In the genomic region with DNA sequence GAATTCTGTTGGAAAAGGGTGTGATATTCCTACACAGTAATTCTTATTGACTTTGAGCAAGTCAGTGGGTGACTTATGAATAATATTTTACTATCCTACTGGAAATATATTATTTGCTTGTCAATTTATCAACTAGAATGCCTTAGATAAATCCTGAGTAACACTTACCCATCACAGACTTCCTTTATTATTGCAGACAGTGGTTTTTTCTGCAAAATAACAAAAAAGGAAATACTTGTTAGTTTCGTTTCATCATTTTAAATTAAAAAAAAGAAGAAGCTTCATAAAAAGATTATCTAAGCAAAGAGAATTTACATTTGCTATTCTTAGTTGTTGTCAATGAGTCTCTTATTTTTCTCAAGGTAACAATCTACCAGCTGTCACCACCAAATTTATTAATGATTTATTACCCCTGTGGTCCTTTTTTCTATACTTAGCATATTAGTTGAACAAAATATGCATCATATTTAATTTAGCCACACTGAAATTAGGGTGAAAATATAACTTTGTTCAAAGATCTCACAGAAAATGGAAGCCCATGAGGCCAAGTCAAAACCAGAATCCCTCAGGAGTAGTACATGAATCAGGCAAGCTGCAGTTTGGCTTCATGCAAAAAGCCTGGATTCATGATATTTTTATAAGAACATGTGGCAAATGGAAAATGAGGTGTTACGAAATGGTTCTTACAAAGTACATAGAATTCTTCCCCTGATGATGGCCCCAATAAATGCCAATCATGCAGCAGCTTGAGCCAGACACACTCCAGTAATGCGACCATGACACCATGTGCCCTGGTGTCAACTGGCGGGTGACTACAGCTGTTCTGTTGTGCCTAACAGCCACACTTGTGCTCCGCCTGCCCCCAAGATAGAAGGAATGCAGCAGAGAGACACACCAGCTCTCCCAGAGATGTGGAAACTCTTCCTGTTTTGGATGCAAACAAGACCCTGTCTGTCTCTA, we compare ENCODE assay signal across 13 cellular contexts.
DNase-seq lines count a peak whose midpoint lies in the region; ATAC-seq and TF ChIP-seq lines count a peak whose summit lies in the region.
"Had no signal": no experiment of that assay in that cellular context is flagged by ENCODE, and none has a peak within 500 bp of the region (broad histone marks: within the 10 kb centered on the region; RNA-seq: fewer than 3 reads in every experiment).

No MANE protein-coding gene starts in this region.

- intact Hi-C loops in left cardiac atrium (cut with DNase I): no loop called here

- H3F3A ChIP-seq in OCI-LY1 (ENCODE audit: insufficient read depth, low read length): no peaks in the 10 kb centered on the region

- ATAC-seq in GM18909 (IDR thresholded peaks at IDR 0.05; ENCODE audit: poor library complexity, unreplicated experiment) (peak; percentile 45), left cardiac atrium (peak; percentile 30 to 56)
- ATAC-seq in stimulated activated memory B cell treated with anti-CD40 and anti-IgM and Interleukin-4, amounts not matched to agents 10 μg/mL and 1 μg/mL and 100 μg/mL, for 72 hours: no peak

- H3K9me3 Mint-ChIP-seq in stimulated activated memory B cell treated with anti-CD40 and anti-IgM and Interleukin-4, amounts not matched to agents 10 μg/mL and 1 μg/mL and 100 μg/mL, for 72 hours: no peaks in the 10 kb centered on the region

- no peak for TF ChIP-seq CTCF in OCI-LY1 (IDR thresholded peaks at IDR 0.05; ENCODE audit: low read length)

- no peaks in the 10 kb centered on the region for H3K27me3 Mint-ChIP-seq in stimulated activated memory B cell treated with anti-CD40 and anti-IgM and Interleukin-4, amounts not matched to agents 10 μg/mL and 1 μg/mL and 100 μg/mL, for 72 hours

- H2AFZ ChIP-seq in OCI-LY1 (ENCODE audit: low read length): no peak overlapping the region

- TF ChIP-seq POLR2A in erythroblast (IDR thresholded peaks at IDR 0.05; ENCODE audit: low read length): no peak

- H3K27me3 ChIP-seq in OCI-LY1 (ENCODE audit: insufficient read depth, low read length): no peaks in the 10 kb centered on the region

- H3K4me1 ChIP-seq in OCI-LY1 (ENCODE audit: insufficient read depth, low read length, severe bottlenecking): peaks cover 65% of the 10 kb centered on the region

- H3K4me2 ChIP-seq in OCI-LY1 (ENCODE audit: low read length): peak overlapping the region; percentile 1; the same call in 1 of the 2 replicates

- H3K36me3 Mint-ChIP-seq in stimulated activated memory B cell treated with anti-CD40 and anti-IgM and Interleukin-4, amounts not matched to agents 10 μg/mL and 1 μg/mL and 100 μg/mL, for 72 hours: peaks cover 30% of the 10 kb centered on the region

- H3K4me3 Mint-ChIP-seq in stimulated activated memory B cell treated with anti-CD40 and anti-IgM and Interleukin-4, amounts not matched to agents 10 μg/mL and 1 μg/mL and 100 μg/mL, for 72 hours: no peak overlapping the region

- H3K27ac Mint-ChIP-seq in stimulated activated memory B cell treated with anti-CD40 and anti-IgM and Interleukin-4, amounts not matched to agents 10 μg/mL and 1 μg/mL and 100 μg/mL, for 72 hours: peak overlapping the region; percentile 38

- peaks cover 81% of the 10 kb centered on the region for H3K36me3 ChIP-seq in OCI-LY1 (ENCODE audit: insufficient read depth, low read length)

- H3K4me3 ChIP-seq in OCI-LY1 (ENCODE audit: low read depth, low read length, poor library complexity, severe bottlenecking): no peak overlapping the region

- no peaks in the 10 kb centered on the region for H4K20me1 ChIP-seq in OCI-LY1 (ENCODE audit: insufficient read depth, low read length)

- peaks cover 42% of the 10 kb centered on the region for H3K4me1 Mint-ChIP-seq in stimulated activated memory B cell treated with anti-CD40 and anti-IgM and Interleukin-4, amounts not matched to agents 10 μg/mL and 1 μg/mL and 100 μg/mL, for 72 hours

- no peak overlapping the region for H3K9ac ChIP-seq in OCI-LY1 (ENCODE audit: low read length)

- no peaks in the 10 kb centered on the region for H3K9me3 ChIP-seq in OCI-LY1 (ENCODE audit: low read length)

- H3K79me2 ChIP-seq in OCI-LY1 (ENCODE audit: insufficient read depth, low read length): peaks cover 73% of the 10 kb centered on the region

- DNase-seq in left cardiac atrium: no peak
- no peak for DNase-seq in SW480 (ENCODE audit: low spot score)
- no peak for DNase-seq in activated CD4-positive, alpha-beta T cell treated with anti-CD3 and anti-CD28 coated beads for 1 hour
- no peak for DNase-seq in erythroblast (lab: John Stamatoyannopoulos, UW)
- DNase-seq: activated CD4-positive, alpha-beta T cell treated with anti-CD3 and anti-CD28 coated beads, Interleukin-2, amount 50 U/mL, for 4 hours; effector memory CD4-positive, alpha-beta T cell; NCI-H1105; NCI-H748 treated with DMSO at 0.1 percent for 48 hours; small intestine; SW 1271 had no signal

- H3K9me2 ChIP-seq in OCI-LY1 (ENCODE audit: low read depth, low read length): no peaks in the 10 kb centered on the region

- peak overlapping the region; percentile 55 for H3K27ac ChIP-seq in OCI-LY1 (ENCODE audit: low read depth, low read length, poor library complexity, severe bottlenecking)
